14 cellular contexts compared by ENCODE assay signal in genomic region chr13:113905942-113906341, GRCh38.
"Had no signal": no experiment of that assay in that cellular context is flagged by ENCODE, and none has a peak within 500 bp of the region (broad histone marks: within the 10 kb centered on the region; RNA-seq: fewer than 3 reads in every experiment).

No MANE protein-coding gene starts in this region.

- H3K27ac Mint-ChIP-seq: activated naive CD8-positive, alpha-beta T cell treated with anti-CD3 and anti-CD28 coated beads for 36 hours; dendritic cell treated with granulocyte-macrophage colony-stimulating factor and Interleukin-4, amounts not matched to agents 40 ng/mL and 50 ng/mL, for 4 days; nephron; T-helper 2 cell treated with Interferon-gamma antibody and Interleukin-4, amounts not matched to agents 5 μg/mL and 100 μg/mL, for 36 hours had no signal

- H3K9me3 Mint-ChIP-seq: activated naive CD8-positive, alpha-beta T cell treated with anti-CD3 and anti-CD28 coated beads for 36 hours; nephron; T-helper 2 cell treated with Interferon-gamma antibody and Interleukin-4, amounts not matched to agents 5 μg/mL and 100 μg/mL, for 36 hours had no signal

- DNase-seq: activated CD4-positive, alpha-beta T cell treated with anti-CD3 and anti-CD28 coated beads for 4 hours; activated naive CD4-positive, alpha-beta T cell; activated naive CD8-positive, alpha-beta T cell treated with anti-CD3 and anti-CD28 coated beads for 36 hours; activated T-cell treated with anti-CD3 and anti-CD28 coated beads for 4 hours; amniotic stem cell; effector CD8-positive, alpha-beta T cell; left colon; midbrain; retina; stimulated activated naive CD8-positive, alpha-beta T cell treated with anti-CD3 and anti-CD28 coated beads, Interleukin-15, Interleukin-2, amounts not matched to agents 100 U/mL and 50 U/mL, for 24 hours had no signal

- ATAC-seq: left colon; stimulated activated naive CD8-positive, alpha-beta T cell treated with anti-CD3 and anti-CD28 coated beads, Interleukin-15, Interleukin-2, amounts not matched to agents 100 U/mL and 50 U/mL, for 24 hours had no signal

- H3K36me3 ChIP-seq: tibial nerve had no signal

- H3K36me3 Mint-ChIP-seq: activated naive CD8-positive, alpha-beta T cell treated with anti-CD3 and anti-CD28 coated beads for 36 hours had no signal

- H3K27me3 ChIP-seq: tibial nerve had no signal

- H3K4me3 Mint-ChIP-seq: activated naive CD8-positive, alpha-beta T cell treated with anti-CD3 and anti-CD28 coated beads for 36 hours; dendritic cell treated with granulocyte-macrophage colony-stimulating factor and Interleukin-4, amounts not matched to agents 40 ng/mL and 50 ng/mL, for 4 days; nephron; T-helper 2 cell treated with Interferon-gamma antibody and Interleukin-4, amounts not matched to agents 5 μg/mL and 100 μg/mL, for 36 hours had no signal

- H3K4me3 ChIP-seq: tibial nerve had no signal

- H3K9me3 ChIP-seq: tibial nerve had no signal

- H3K27ac ChIP-seq: tibial nerve had no signal
